1 cellular context compared by ENCODE assay signal in the genomic region with DNA sequence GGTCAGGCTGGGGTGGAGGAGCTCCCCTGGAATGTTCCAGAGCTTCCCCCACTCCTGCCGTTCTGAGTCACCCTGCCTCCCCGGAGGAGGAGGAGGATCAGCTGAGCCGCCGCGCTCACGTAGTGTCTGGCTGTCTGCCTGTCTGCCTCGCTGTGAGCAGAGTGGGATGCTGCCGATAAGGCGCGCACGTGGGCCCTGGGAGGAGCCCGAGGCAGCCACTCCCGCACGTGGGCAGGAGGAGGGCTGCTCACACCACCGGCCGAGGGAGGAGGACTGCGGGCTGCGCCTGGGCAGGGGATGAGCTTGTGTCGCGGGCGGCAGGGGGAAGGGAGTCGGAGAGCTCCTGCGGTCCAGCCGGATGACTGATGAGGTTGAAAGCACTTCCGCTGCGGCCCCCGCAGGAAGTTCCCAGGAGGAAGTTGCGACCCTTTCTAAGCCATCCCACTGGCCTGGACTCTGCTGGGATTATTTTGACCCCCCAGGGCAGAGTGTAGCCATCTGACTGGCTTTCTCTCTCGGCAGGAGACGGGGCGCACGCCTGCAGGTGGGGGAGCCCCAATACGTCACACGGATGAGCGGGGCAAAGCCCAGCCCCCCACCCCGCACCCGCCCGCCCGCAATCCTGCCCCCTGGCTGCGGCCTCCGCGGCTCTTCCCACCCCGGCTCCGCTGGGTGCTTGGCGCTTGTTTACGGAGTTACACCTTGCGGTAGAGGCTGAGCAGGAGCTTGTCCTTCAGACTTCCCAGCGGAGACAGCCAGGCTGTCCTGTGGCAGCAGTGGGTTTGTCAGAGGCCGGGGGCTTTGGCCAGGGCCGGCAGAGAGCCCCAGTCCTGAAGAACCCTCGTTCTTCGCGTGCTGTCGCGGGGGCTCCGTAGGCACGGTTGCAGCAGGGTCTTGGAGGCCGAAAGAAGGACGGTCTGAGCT.
TF ChIP-seq lines count a peak whose summit lies in the region.

No MANE protein-coding gene starts in this region.

TF ChIP-seq in HepG2, 621 proteins besides CTCF, POLR2A, EP300 and RAD21 (continued from another document and continues in another):
- TF ChIP-seq, protein P1, sequence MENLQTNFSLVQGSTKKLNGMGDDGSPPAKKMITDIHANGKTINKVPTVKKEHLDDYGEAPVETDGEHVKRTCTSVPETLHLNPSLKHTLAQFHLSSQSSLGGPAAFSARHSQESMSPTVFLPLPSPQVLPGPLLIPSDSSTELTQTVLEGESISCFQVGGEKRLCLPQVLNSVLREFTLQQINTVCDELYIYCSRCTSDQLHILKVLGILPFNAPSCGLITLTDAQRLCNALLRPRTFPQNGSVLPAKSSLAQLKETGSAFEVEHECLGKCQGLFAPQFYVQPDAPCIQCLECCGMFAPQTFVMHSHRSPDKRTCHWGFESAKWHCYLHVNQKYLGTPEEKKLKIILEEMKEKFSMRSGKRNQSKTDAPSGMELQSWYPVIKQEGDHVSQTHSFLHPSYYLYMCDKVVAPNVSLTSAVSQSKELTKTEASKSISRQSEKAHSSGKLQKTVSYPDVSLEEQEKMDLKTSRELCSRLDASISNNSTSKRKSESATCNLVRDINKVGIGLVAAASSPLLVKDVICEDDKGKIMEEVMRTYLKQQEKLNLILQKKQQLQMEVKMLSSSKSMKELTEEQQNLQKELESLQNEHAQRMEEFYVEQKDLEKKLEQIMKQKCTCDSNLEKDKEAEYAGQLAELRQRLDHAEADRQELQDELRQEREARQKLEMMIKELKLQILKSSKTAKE (CRISPR knock-in tag; IDR thresholded peaks at IDR 0.05; ENCODE audit: borderline replicate concordance), result peak; percentile 87; the same call in 1 of the 2 replicates
- TF ChIP-seq ZNF260 (CRISPR knock-in tag; IDR thresholded peaks at IDR 0.05; ENCODE audit: borderline replicate concordance, low read depth) (no peak), MED13 (CRISPR knock-in tag; IDR thresholded peaks at IDR 0.05) (no peak; the same call in 1 of the 2 replicates), ZNF326 (CRISPR knock-in tag; IDR thresholded peaks at IDR 0.05; ENCODE audit: borderline replicate concordance) (0 out of 2 replicates have a peak, but pooled peaks have one; percentile 26), RARA (CRISPR knock-in tag; IDR thresholded peaks at IDR 0.05) (peak; percentile 44; the same call in 1 of the 2 replicates), ZNF629 (CRISPR knock-in tag; conservative IDR thresholded peaks at IDR 0.05) (0 out of 2 replicates have a peak, but pooled peaks have one; percentile 37), ZNF484 (CRISPR knock-in tag; IDR thresholded peaks at IDR 0.05; ENCODE audit: borderline replicate concordance, low read depth) (0 out of 2 replicates have a peak, but pooled peaks have one; percentile 28), GATAD2A (CRISPR knock-in tag; IDR thresholded peaks at IDR 0.05) (peak; percentile 85), ZNF367 (CRISPR knock-in tag; IDR thresholded peaks at IDR 0.05; ENCODE audit: borderline replicate concordance) (peak; percentile 56; the same call in 1 of the 2 replicates), HOXA7 (CRISPR knock-in tag; IDR thresholded peaks at IDR 0.05) (no peak), SMARCC2 (IDR thresholded peaks at IDR 0.05) (no peak), ZNF577 (CRISPR knock-in tag; IDR thresholded peaks at IDR 0.05; ENCODE audit: borderline replicate concordance, low read depth) (no peak), RXRB (CRISPR knock-in tag; IDR thresholded peaks at IDR 0.05; ENCODE audit: borderline replicate concordance) (peak; percentile 72), PRMT3 (CRISPR knock-in tag; IDR thresholded peaks at IDR 0.05; ENCODE audit: borderline replicate concordance, low read depth) (0 out of 2 replicates have a peak, but pooled peaks have one; percentile 38), NR3C1 (CRISPR knock-in tag; IDR thresholded peaks at IDR 0.05) (no peak), ZC3H4 (CRISPR knock-in tag; IDR thresholded peaks at IDR 0.05; ENCODE audit: borderline replicate concordance) (no peak), AGO1 (IDR thresholded peaks at IDR 0.05; ENCODE audit: low read depth, low read length, poor library complexity, severe bottlenecking) (no peak), ZNF282 (IDR thresholded peaks at IDR 0.05; ENCODE audit: partially characterized antibody) (no peak), ATF7 (IDR thresholded peaks at IDR 0.05) (no peak), ATF7 (CRISPR knock-in tag; IDR thresholded peaks at IDR 0.05) (no peak; the same call in 1 of the 2 replicates), ZNF235 (CRISPR knock-in tag; IDR thresholded peaks at IDR 0.05; ENCODE audit: borderline replicate concordance) (no peak; the same call in 1 of the 2 replicates), IRF2 (CRISPR knock-in tag; IDR thresholded peaks at IDR 0.05) (peak; percentile 41; the same call in 1 of the 2 replicates), MED8 (CRISPR knock-in tag; IDR thresholded peaks at IDR 0.05; ENCODE audit: insufficient replicate concordance) (peak; percentile 65), ZSCAN20 (CRISPR knock-in tag; IDR thresholded peaks at IDR 0.05; ENCODE audit: borderline replicate concordance) (peak; percentile 47; the same call in 1 of the 2 replicates), RBAK (CRISPR knock-in tag; IDR thresholded peaks at IDR 0.05) (no peak), ZNF234 (CRISPR knock-in tag; conservative IDR thresholded peaks at IDR 0.05) (no peak), HOXA9 (CRISPR knock-in tag; IDR thresholded peaks at IDR 0.05; ENCODE audit: borderline replicate concordance) (no peak), SIX4 (CRISPR knock-in tag; IDR thresholded peaks at IDR 0.05) (no peak), HNRNPLL (IDR thresholded peaks at IDR 0.05; ENCODE audit: low read depth, low read length, poor library complexity, severe bottlenecking) (peak; percentile 69), KAT8 (CRISPR knock-in tag; IDR thresholded peaks at IDR 0.05) (peak; percentile 92), ZNF432 (CRISPR knock-in tag; IDR thresholded peaks at IDR 0.05; ENCODE audit: borderline replicate concordance) (no peak), SMYD3 (CRISPR knock-in tag; IDR thresholded peaks at IDR 0.05) (no peak), ZNF552 (CRISPR knock-in tag; IDR thresholded peaks at IDR 0.05; ENCODE audit: borderline replicate concordance) (no peak; the same call in 1 of the 2 replicates)
- TF ChIP-seq, protein P2, sequence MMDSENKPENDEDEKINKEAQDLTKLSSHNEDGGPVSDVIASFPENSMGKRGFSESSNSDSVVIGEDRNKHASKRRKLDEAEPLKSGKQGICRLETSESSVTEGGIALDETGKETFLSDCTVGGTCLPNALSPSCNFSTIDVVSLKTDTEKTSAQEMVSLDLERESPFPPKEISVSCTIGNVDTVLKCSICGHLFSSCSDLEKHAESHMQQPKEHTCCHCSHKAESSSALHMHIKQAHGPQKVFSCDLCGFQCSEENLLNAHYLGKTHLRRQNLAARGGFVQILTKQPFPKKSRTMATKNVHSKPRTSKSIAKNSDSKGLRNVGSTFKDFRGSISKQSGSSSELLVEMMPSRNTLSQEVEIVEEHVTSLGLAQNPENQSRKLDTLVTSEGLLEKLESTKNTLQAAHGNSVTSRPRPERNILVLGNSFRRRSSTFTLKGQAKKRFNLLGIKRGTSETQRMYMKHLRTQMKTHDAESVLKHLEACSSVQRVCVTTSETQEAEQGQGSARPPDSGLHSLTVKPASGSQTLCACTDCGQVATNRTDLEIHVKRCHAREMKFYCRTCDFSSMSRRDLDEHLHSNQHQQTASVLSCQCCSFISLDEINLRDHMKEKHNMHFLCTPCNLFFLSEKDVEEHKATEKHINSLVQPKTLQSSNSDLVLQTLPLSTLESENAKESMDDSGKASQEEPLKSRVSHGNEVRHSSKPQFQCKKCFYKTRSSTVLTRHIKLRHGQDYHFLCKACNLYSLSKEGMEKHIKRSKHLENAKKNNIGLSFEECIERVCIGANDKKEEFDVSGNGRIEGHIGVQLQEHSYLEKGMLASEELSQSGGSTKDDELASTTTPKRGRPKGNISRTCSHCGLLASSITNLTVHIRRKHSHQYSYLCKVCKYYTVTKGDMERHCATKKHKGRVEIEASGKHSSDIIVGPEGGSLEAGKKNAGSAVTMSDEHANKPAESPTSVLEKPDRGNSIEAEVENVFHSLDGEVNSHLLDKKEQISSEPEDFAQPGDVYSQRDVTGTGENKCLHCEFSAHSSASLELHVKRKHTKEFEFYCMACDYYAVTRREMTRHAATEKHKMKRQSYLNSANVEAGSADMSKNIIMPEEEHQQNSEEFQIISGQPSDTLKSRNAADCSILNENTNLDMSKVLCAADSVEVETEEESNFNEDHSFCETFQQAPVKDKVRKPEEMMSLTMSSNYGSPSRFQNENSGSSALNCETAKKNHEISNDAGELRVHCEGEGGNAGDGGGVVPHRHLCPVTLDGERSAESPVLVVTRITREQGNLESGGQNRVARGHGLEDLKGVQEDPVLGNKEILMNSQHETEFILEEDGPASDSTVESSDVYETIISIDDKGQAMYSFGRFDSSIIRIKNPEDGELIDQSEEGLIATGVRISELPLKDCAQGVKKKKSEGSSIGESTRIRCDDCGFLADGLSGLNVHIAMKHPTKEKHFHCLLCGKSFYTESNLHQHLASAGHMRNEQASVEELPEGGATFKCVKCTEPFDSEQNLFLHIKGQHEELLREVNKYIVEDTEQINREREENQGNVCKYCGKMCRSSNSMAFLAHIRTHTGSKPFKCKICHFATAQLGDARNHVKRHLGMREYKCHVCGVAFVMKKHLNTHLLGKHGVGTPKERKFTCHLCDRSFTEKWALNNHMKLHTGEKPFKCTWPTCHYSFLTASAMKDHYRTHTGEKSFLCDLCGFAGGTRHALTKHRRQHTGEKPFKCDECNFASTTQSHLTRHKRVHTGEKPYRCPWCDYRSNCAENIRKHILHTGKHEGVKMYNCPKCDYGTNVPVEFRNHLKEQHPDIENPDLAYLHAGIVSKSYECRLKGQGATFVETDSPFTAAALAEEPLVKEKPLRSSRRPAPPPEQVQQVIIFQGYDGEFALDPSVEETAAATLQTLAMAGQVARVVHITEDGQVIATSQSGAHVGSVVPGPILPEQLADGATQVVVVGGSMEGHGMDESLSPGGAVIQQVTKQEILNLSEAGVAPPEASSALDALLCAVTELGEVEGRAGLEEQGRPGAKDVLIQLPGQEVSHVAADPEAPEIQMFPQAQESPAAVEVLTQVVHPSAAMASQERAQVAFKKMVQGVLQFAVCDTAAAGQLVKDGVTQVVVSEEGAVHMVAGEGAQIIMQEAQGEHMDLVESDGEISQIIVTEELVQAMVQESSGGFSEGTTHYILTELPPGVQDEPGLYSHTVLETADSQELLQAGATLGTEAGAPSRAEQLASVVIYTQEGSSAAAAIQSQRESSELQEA (CRISPR knock-in tag; IDR thresholded peaks at IDR 0.05; ENCODE audit: not compliant biosample characterization), result no peak
- TF ChIP-seq, protein P3, sequence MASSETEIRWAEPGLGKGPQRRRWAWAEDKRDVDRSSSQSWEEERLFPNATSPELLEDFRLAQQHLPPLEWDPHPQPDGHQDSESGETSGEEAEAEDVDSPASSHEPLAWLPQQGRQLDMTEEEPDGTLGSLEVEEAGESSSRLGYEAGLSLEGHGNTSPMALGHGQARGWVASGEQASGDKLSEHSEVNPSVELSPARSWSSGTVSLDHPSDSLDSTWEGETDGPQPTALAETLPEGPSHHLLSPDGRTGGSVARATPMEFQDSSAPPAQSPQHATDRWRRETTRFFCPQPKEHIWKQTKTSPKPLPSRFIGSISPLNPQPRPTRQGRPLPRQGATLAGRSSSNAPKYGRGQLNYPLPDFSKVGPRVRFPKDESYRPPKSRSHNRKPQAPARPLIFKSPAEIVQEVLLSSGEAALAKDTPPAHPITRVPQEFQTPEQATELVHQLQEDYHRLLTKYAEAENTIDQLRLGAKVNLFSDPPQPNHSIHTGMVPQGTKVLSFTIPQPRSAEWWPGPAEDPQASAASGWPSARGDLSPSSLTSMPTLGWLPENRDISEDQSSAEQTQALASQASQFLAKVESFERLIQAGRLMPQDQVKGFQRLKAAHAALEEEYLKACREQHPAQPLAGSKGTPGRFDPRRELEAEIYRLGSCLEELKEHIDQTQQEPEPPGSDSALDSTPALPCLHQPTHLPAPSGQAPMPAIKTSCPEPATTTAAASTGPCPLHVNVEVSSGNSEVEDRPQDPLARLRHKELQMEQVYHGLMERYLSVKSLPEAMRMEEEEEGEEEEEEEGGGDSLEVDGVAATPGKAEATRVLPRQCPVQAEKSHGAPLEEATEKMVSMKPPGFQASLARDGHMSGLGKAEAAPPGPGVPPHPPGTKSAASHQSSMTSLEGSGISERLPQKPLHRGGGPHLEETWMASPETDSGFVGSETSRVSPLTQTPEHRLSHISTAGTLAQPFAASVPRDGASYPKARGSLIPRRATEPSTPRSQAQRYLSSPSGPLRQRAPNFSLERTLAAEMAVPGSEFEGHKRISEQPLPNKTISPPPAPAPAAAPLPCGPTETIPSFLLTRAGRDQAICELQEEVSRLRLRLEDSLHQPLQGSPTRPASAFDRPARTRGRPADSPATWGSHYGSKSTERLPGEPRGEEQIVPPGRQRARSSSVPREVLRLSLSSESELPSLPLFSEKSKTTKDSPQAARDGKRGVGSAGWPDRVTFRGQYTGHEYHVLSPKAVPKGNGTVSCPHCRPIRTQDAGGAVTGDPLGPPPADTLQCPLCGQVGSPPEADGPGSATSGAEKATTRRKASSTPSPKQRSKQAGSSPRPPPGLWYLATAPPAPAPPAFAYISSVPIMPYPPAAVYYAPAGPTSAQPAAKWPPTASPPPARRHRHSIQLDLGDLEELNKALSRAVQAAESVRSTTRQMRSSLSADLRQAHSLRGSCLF (CRISPR knock-in tag; IDR thresholded peaks at IDR 0.05; ENCODE audit: borderline replicate concordance), result no peak
- TF ChIP-seq, protein P4, sequence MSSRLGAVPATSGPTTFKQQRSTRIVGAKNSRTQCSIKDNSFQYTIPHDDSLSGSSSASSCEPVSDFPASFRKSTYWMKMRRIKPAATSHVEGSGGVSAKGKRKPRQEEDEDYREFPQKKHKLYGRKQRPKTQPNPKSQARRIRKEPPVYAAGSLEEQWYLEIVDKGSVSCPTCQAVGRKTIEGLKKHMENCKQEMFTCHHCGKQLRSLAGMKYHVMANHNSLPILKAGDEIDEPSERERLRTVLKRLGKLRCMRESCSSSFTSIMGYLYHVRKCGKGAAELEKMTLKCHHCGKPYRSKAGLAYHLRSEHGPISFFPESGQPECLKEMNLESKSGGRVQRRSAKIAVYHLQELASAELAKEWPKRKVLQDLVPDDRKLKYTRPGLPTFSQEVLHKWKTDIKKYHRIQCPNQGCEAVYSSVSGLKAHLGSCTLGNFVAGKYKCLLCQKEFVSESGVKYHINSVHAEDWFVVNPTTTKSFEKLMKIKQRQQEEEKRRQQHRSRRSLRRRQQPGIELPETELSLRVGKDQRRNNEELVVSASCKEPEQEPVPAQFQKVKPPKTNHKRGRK (CRISPR knock-in tag; IDR thresholded peaks at IDR 0.05), result 0 out of 2 replicates have a peak, but pooled peaks have one; percentile 38
- TF ChIP-seq, protein P5, sequence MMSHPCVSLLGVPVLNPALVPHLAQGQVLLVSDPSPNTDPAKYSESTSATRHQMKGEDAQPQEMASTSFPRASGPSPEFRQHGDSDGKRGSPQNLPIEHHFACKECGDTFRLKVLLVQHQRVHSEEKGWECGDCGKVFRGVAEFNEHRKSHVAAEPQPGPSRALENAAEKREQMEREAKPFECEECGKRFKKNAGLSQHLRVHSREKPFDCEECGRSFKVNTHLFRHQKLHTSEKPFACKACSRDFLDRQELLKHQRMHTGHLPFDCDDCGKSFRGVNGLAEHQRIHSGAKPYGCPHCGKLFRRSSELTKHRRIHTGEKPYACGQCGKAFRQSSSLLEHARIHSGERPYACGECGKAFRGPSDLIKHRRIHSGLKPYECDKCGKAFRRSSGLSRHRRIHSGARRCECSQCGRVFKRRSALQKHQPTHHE (CRISPR knock-in tag; IDR thresholded peaks at IDR 0.05; ENCODE audit: borderline replicate concordance), result peak; percentile 89
